In genomic region chr11:78045851-78046485, GRCh38 we compare ENCODE assay signal across 8 cellular contexts. TPM values are rescaled to one million over a fixed set of nuclear protein-coding genes. Genes with fewer than 3 reads are reported as not detected.
A peak's percentile ranks its signal among the peaks of the same experiment; 100 is the strongest.
DNase-seq lines count a peak whose midpoint lies in the region; ATAC-seq and TF ChIP-seq lines count a peak whose summit lies in the region.

No MANE protein-coding gene starts in this region.

- intact Hi-C loops in aorta (cut with DNase I), result loop anchor here in 1 of 2 donors (5.0 kb wide), 1 partner anchor 49 kb away; no protein-coding TSS in a partner anchor

- peaks cover 30% of the 10 kb centered on the region for H3K4me1 Mint-ChIP-seq in GM23338
- peaks cover 14% of the 10 kb centered on the region for H3K4me1 Mint-ChIP-seq in T-helper 2 cell treated with Interferon-gamma antibody and Interleukin-4, amounts not matched to agents 5 μg/mL and 100 μg/mL, for 36 hours (ENCODE audit: low read depth)

- no peaks in the 10 kb centered on the region for H3K36me3 ChIP-seq in GM23338 (ENCODE audit: insufficient read depth)
- H3K36me3 ChIP-seq in right atrium auricular region, result no peaks in the 10 kb centered on the region
- H3K36me3 ChIP-seq in aorta (ENCODE audit: control insufficient read depth in 1 of 2, insufficient read depth in 2 of 2, low read length in 1 of 2), result no peaks in the 10 kb centered on the region

- H3K4me3 ChIP-seq in GM23338 (peak overlapping the region; percentile 57), right atrium auricular region (peak overlapping the region; percentile 35 to 59), aorta (ENCODE audit: low read length in 2 of 2) (peak overlapping the region; percentile 40 to 72)

- H3K9me3 Mint-ChIP-seq in GM23338, result no peaks in the 10 kb centered on the region
- no peaks in the 10 kb centered on the region for H3K9me3 Mint-ChIP-seq in T-helper 2 cell treated with Interferon-gamma antibody and Interleukin-4, amounts not matched to agents 5 μg/mL and 100 μg/mL, for 36 hours

- H3K36me3 Mint-ChIP-seq in GM23338 (ENCODE audit: low read depth), result no peaks in the 10 kb centered on the region
- no peaks in the 10 kb centered on the region for H3K36me3 Mint-ChIP-seq in T-helper 2 cell treated with Interferon-gamma antibody and Interleukin-4, amounts not matched to agents 5 μg/mL and 100 μg/mL, for 36 hours (ENCODE audit: low read depth)

- 0 out of 2 replicates have a peak, but pooled peaks cover 4% of the 10 kb centered on the region for H3F3A ChIP-seq in GM23338 (replicated peaks; ENCODE audit: low read depth)

- 1% methylated on average over 28 of the region's 28 CpGs for WGBS in aorta, 2 donors

- H3K9me2 ChIP-seq in GM23338 (ENCODE audit: insufficient read depth), result peaks cover 12% of the 10 kb centered on the region; the same call in 1 of the 2 replicates

- H3K27me3 Mint-ChIP-seq in GM23338 (ENCODE audit: insufficient read depth, low read depth, poor library complexity), result peaks cover 6% of the 10 kb centered on the region
- no peaks in the 10 kb centered on the region for H3K27me3 Mint-ChIP-seq in T-helper 2 cell treated with Interferon-gamma antibody and Interleukin-4, amounts not matched to agents 5 μg/mL and 100 μg/mL, for 36 hours (ENCODE audit: low read depth)

- no peaks in the 10 kb centered on the region for H3K9me3 ChIP-seq in right atrium auricular region
- no peaks in the 10 kb centered on the region for H3K9me3 ChIP-seq in aorta (ENCODE audit: control insufficient read depth, low read length)

- no peaks in the 10 kb centered on the region for H4K20me1 ChIP-seq in GM23338 (replicated peaks; ENCODE audit: insufficient read depth)

- peak overlapping the region; percentile 75 for H3K4me2 ChIP-seq in GM23338

- H3K27me3 ChIP-seq in GM23338 (ENCODE audit: insufficient read depth) (no peaks in the 10 kb centered on the region), right atrium auricular region (no peaks in the 10 kb centered on the region), aorta (ENCODE audit: control insufficient read depth in 1 of 2, insufficient read depth in 2 of 2, low read length in 1 of 2) (no peaks in the 10 kb centered on the region)

- TF ChIP-seq CTCF in GM23338 (conservative IDR thresholded peaks at IDR 0.05; ENCODE audit: low read depth in 2 of 2), result peak; percentile 97 to 99
- TF ChIP-seq CTCF in right atrium auricular region (IDR thresholded peaks at IDR 0.05), result peak; percentile 98

- H3K27ac ChIP-seq in GM23338 (ENCODE audit: low read depth) (no peak overlapping the region), right atrium auricular region (peak overlapping the region; percentile 41 to 65), aorta (ENCODE audit: low read depth in 1 of 2, low read length in 2 of 2) (peak overlapping the region in 1 of 2 donors; percentile 18)

- DNase-seq in CMK (ENCODE audit: low read depth) (peak; percentile 58), GM23338 (ENCODE audit: low spot score) (peak; percentile 74), NCI-H1092 treated with DMSO at 0.1 percent for 48 hours (lab: John Stamatoyannopoulos, UW) (peak; percentile 95), anterior cingulate cortex (lab: John Stamatoyannopoulos, UW) (peak in 57 of 58 donors; percentile 14 to 90 (median 72)), right atrium auricular region (ENCODE audit: low spot score) (peak; percentile 82), retina (peak; percentile 92), aorta (peak; percentile 87 to 95)
- DNase-seq in T-helper 2 cell treated with Interferon-gamma antibody and Interleukin-4, amounts not matched to agents 5 μg/mL and 100 μg/mL, for 36 hours (ENCODE audit: low spot score), result peak; percentile 61

- no peak overlapping the region for H3K27ac Mint-ChIP-seq in GM23338
- no peak overlapping the region for H3K27ac Mint-ChIP-seq in T-helper 2 cell treated with Interferon-gamma antibody and Interleukin-4, amounts not matched to agents 5 μg/mL and 100 μg/mL, for 36 hours

- H3K4me3 Mint-ChIP-seq in GM23338, result peak overlapping the region; percentile 58
- peak overlapping the region; percentile 63 for H3K4me3 Mint-ChIP-seq in T-helper 2 cell treated with Interferon-gamma antibody and Interleukin-4, amounts not matched to agents 5 μg/mL and 100 μg/mL, for 36 hours

- peak; percentile 96 for ATAC-seq in GM23338
- ATAC-seq in aorta (ENCODE audit: low FRiP score), result peak; percentile 94

- H3K79me2 ChIP-seq in GM23338 (replicated peaks; ENCODE audit: insufficient read depth), result no peaks in the 10 kb centered on the region

- H2AFZ ChIP-seq in GM23338, result peak overlapping the region; percentile 100

- H3K4me1 ChIP-seq in GM23338 (ENCODE audit: insufficient read depth) (peaks cover 8% of the 10 kb centered on the region), right atrium auricular region (peaks cover 0 to 11% of the 10 kb centered on the region in 2 donors), aorta (ENCODE audit: control insufficient read depth in 1 of 2, insufficient read depth in 2 of 2, low read length in 2 of 2) (no peaks in the 10 kb centered on the region)

TF ChIP-seq in GM23338, 12 proteins besides CTCF, POLR2A, EP300 and RAD21 (continues in another document):
- TF ChIP-seq JUNB (IDR thresholded peaks at IDR 0.05; ENCODE audit: unreplicated experiment), result no peak
- TF ChIP-seq ETS1 (IDR thresholded peaks at IDR 0.05), result no peak
- TF ChIP-seq, protein P1, sequence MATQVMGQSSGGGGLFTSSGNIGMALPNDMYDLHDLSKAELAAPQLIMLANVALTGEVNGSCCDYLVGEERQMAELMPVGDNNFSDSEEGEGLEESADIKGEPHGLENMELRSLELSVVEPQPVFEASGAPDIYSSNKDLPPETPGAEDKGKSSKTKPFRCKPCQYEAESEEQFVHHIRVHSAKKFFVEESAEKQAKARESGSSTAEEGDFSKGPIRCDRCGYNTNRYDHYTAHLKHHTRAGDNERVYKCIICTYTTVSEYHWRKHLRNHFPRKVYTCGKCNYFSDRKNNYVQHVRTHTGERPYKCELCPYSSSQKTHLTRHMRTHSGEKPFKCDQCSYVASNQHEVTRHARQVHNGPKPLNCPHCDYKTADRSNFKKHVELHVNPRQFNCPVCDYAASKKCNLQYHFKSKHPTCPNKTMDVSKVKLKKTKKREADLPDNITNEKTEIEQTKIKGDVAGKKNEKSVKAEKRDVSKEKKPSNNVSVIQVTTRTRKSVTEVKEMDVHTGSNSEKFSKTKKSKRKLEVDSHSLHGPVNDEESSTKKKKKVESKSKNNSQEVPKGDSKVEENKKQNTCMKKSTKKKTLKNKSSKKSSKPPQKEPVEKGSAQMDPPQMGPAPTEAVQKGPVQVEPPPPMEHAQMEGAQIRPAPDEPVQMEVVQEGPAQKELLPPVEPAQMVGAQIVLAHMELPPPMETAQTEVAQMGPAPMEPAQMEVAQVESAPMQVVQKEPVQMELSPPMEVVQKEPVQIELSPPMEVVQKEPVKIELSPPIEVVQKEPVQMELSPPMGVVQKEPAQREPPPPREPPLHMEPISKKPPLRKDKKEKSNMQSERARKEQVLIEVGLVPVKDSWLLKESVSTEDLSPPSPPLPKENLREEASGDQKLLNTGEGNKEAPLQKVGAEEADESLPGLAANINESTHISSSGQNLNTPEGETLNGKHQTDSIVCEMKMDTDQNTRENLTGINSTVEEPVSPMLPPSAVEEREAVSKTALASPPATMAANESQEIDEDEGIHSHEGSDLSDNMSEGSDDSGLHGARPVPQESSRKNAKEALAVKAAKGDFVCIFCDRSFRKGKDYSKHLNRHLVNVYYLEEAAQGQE (IDR thresholded peaks at IDR 0.05; ENCODE audit: unreplicated experiment), result no peak
- no peak for TF ChIP-seq NANOG (IDR thresholded peaks at IDR 0.05; ENCODE audit: borderline replicate concordance)
- TF ChIP-seq EZH2 (IDR thresholded peaks at IDR 0.05; ENCODE audit: low read depth, unreplicated experiment), result no peak
- TF ChIP-seq ZNF331 (CRISPR knock-in tag; IDR thresholded peaks at IDR 0.05; ENCODE audit: low read depth), result no peak
- TF ChIP-seq CREB1 (CRISPR knock-in tag; IDR thresholded peaks at IDR 0.05; ENCODE audit: low read depth), result no peak
- no peak for TF ChIP-seq STAT1 (IDR thresholded peaks at IDR 0.05; ENCODE audit: unreplicated experiment)
- TF ChIP-seq POLR2AphosphoS5 (IDR thresholded peaks at IDR 0.05; ENCODE audit: low read depth), result no peak

RNA-seq across cellular contexts. Expression of gene THRSP, which starts 17.7 kb away (rescaled TPM):
- not detected in 2 replicates for total RNA-seq in GM23338 (2014; rRNA removed; shearing (Covaris generic))
- polyA plus RNA-seq in GM23338 (2016; fragmentation: Nextera tagmentation; extraction: Ambion mirVana), result not detected in 2 replicates
- total RNA-seq in right atrium auricular region, result 1 to 10 TPM in 1 of 2 donors, not detected in 1; 1.9 TPM
- total RNA-seq in aorta, result 1 to 10 TPM in 1 of 2 donors, not detected in 1; 2.7 TPM
- 1 to 10 TPM in 1 of 2 donors, not detected in 1; 1.4 TPM for polyA plus RNA-seq in aorta

RNA-seq across cellular contexts. Expression of gene KCTD14, which starts 22.9 kb away (rescaled TPM):
- 14.2 and 19.1 TPM in 2 replicates for total RNA-seq in GM23338 (2014; rRNA removed; shearing (Covaris generic))
- 5.9 and 8.4 TPM in 2 replicates for polyA plus RNA-seq in GM23338 (2016; fragmentation: Nextera tagmentation; extraction: Ambion mirVana)
- total RNA-seq in right atrium auricular region, result 1 to 10 TPM in 1 of 2 donors, under 1 TPM in 1; 0.59 to 3.6 TPM
- total RNA-seq in aorta, result 1 to 10 TPM; 1.7 to 2.0 TPM
- polyA plus RNA-seq in aorta, result 1 to 10 TPM in 1 of 2 donors, under 1 TPM in 1; 0.05 to 1.0 TPM

RNA-seq across cellular contexts. Expression of gene NDUFC2, which starts 33.7 kb away (rescaled TPM):
- 122 and 174 TPM in 2 replicates for total RNA-seq in GM23338 (2014; rRNA removed; shearing (Covaris generic))
- 711 and 755 TPM in 2 replicates for polyA plus RNA-seq in GM23338 (2016; fragmentation: Nextera tagmentation; extraction: Ambion mirVana)
- total RNA-seq in right atrium auricular region, result 100 to 1,000 TPM; 154 to 163 TPM
- total RNA-seq in aorta, result 100 to 1,000 TPM; 105 to 154 TPM
- 100 to 1,000 TPM; 138 to 174 TPM for polyA plus RNA-seq in aorta

RNA-seq across cellular contexts. Expression of gene INTS4, which starts 51.5 kb away (rescaled TPM):
- 47.6 TPM in 2 replicates for total RNA-seq in GM23338 (2014; rRNA removed; shearing (Covaris generic))
- polyA plus RNA-seq in GM23338 (2016; fragmentation: Nextera tagmentation; extraction: Ambion mirVana) (24.6 and 27.2 TPM in 2 replicates), aorta (10 to 100 TPM; 11.6 to 37.1 TPM)
- total RNA-seq in right atrium auricular region (10 to 100 TPM in 1 of 2 donors, 1 to 10 TPM in 1; 9.9 to 12.3 TPM), aorta (10 to 100 TPM; 25.4 to 40.2 TPM)
